Comparison of ENCODE assay signal across 8 cellular contexts in genomic region chr11:66115638-66116410, GRCh38. TPM values are rescaled to one million over a fixed set of nuclear protein-coding genes. Genes with fewer than 3 reads are reported as not detected.
A peak's percentile ranks its signal among the peaks of the same experiment; 100 is the strongest.
DNase-seq lines count a peak whose midpoint lies in the region; ATAC-seq and TF ChIP-seq lines count a peak whose summit lies in the region.

No MANE protein-coding gene starts in this region.

- H3K36me3 ChIP-seq in brain microvascular endothelial cell (replicated peaks) (no peaks in the 10 kb centered on the region), transverse colon (no peaks in the 10 kb centered on the region)

- intact Hi-C loops in transverse colon (cut with DNase I; ENCODE audit: low total_unique reads) = no loop called here

- H3K4me3 ChIP-seq in brain microvascular endothelial cell (ENCODE audit: low read depth, low read length) (no peak overlapping the region), transverse colon (no peak overlapping the region)

- 58 to 69% methylated on average over 7 to 10 of the region's 10 CpGs for whole genome bisulfite sequencing in transverse colon (ENCODE audit: low coverage in 1 of 2), 2 donors

- TF ChIP-seq POLR2A in transverse colon (IDR thresholded peaks at IDR 0.05) = no peak

- in situ Hi-C loops in brain microvascular endothelial cell (cut with HindIII; ENCODE audit: low pct_ligation_motif_present, low sequenced_read_pairs) = no loop called here
- in situ Hi-C loops in transverse colon (cut with MboI; ENCODE audit: low pct_ligation_motif_present in 1 of 4, low pct_unique_long_range_greater_than_20kb in 1 of 4, low sequenced_read_pairs in 3 of 4) = no loop called here

- ATAC-seq in HG03354 (IDR thresholded peaks at IDR 0.05; ENCODE audit: poor library complexity, severe bottlenecking, unreplicated experiment) = peak; percentile 66

- CTCF ChIA-PET in activated naive CD4-positive, alpha-beta T cell treated with anti-CD3 and anti-CD28 coated beads, Interleukin-2, amount 10 ng/mL, durations not matched to agents 7 days and 5 days (lab: Charles Lee) = interaction anchor here (0.7 to 2.6 kb wide), 9 partner anchors 10 to 128 kb away, joined by 3 to 19 read pairs (median 5); no protein-coding TSS in a partner anchor

- H3K27ac ChIP-seq in brain microvascular endothelial cell = peak overlapping the region; percentile 92
- H3K27ac ChIP-seq in transverse colon = peak overlapping the region in 3 of 4 donors; percentile 1 to 53 (median 36)

- H3K36me3 Mint-ChIP-seq in activated naive CD4-positive, alpha-beta T cell treated with anti-CD3 and anti-CD28 coated beads, Interleukin-2, amount 10 ng/mL, durations not matched to agents 7 days and 5 days = peaks cover 11% of the 10 kb centered on the region

- no peaks in the 10 kb centered on the region for H3K27me3 Mint-ChIP-seq in activated naive CD4-positive, alpha-beta T cell treated with anti-CD3 and anti-CD28 coated beads, Interleukin-2, amount 10 ng/mL, durations not matched to agents 7 days and 5 days

- no peak for TF ChIP-seq EP300 in transverse colon (IDR thresholded peaks at IDR 0.05; ENCODE audit: low read depth)

- peak; percentile 30 for DNase-seq in activated naive CD4-positive, alpha-beta T cell treated with anti-CD3 and anti-CD28 coated beads, Interleukin-2, amount 10 ng/mL, durations not matched to agents 7 days and 5 days
- no peak for DNase-seq in activated naive CD4-positive, alpha-beta T cell treated with anti-CD3 and anti-CD28 coated beads, Interleukin-2, amount 50 U/mL, for 16 hours
- DNase-seq in brain microvascular endothelial cell = no peak
- no peak for DNase-seq in transverse colon
- no peak for DNase-seq in mesenteric fat pad (ENCODE audit: low spot score)
- no peak for DNase-seq in NCI-H524 (lab: John Stamatoyannopoulos, UW)
- DNase-seq in AML-193 (lab: John Stamatoyannopoulos, UW) = no peak

- peak overlapping the region; percentile 48 for H3K4me3 Mint-ChIP-seq in activated naive CD4-positive, alpha-beta T cell treated with anti-CD3 and anti-CD28 coated beads, Interleukin-2, amount 10 ng/mL, durations not matched to agents 7 days and 5 days

- H3K4me1 ChIP-seq in transverse colon = peaks cover 14 to 45% (median 24%) of the 10 kb centered on the region in 4 donors

- peak overlapping the region; percentile 90 for H3K27ac Mint-ChIP-seq in activated naive CD4-positive, alpha-beta T cell treated with anti-CD3 and anti-CD28 coated beads, Interleukin-2, amount 10 ng/mL, durations not matched to agents 7 days and 5 days

- no peaks in the 10 kb centered on the region for H3K9me3 ChIP-seq in transverse colon

- peaks cover 88% of the 10 kb centered on the region for H3K4me1 Mint-ChIP-seq in activated naive CD4-positive, alpha-beta T cell treated with anti-CD3 and anti-CD28 coated beads, Interleukin-2, amount 10 ng/mL, durations not matched to agents 7 days and 5 days

- TF ChIP-seq CTCF in brain microvascular endothelial cell (IDR thresholded peaks at IDR 0.05; ENCODE audit: low read depth, low read length, missing control alignments) = no peak
- no peak for TF ChIP-seq CTCF in transverse colon (IDR thresholded peaks at IDR 0.05)

- H3K27me3 ChIP-seq in brain microvascular endothelial cell (replicated peaks) (no peaks in the 10 kb centered on the region), transverse colon (no peaks in the 10 kb centered on the region)

- no peaks in the 10 kb centered on the region for H3K9me3 Mint-ChIP-seq in activated naive CD4-positive, alpha-beta T cell treated with anti-CD3 and anti-CD28 coated beads, Interleukin-2, amount 10 ng/mL, durations not matched to agents 7 days and 5 days

RNA-seq across cellular contexts. Expression of gene PACS1, which starts 45.8 kb away (rescaled TPM):
- total RNA-seq in transverse colon = 10 to 100 TPM in 3 of 4 donors, 1 to 10 TPM in 1; 9.8 to 52.0 (median 27.2) TPM
- 64.9 TPM for total RNA-seq in mesenteric fat pad
